ENCODE assay signal across 10 cellular contexts in the genomic region with DNA sequence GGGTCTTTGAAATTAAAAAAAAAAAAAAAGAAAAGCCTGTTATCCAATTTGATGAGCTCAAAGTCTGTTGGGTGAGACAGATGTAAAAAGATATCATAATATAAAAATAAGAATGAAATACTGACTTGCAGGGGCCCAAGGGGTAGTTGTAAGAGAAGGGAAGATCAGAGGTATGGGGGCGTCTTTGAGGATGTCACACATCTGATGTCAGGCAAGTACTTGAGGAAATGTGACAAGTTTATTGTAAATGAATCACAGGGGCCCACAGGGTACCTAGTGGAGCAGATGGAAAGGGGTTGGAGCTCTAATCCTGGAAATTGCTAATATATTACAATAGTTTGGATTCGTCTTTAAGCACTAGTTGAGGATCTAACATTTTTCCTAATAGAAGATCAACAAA.
DNase-seq lines count a peak whose midpoint lies in the region; ATAC-seq and TF ChIP-seq lines count a peak whose summit lies in the region.
"Had no signal": no experiment of that assay in that cellular context is flagged by ENCODE, and none has a peak within 500 bp of the region (broad histone marks: within the 10 kb centered on the region; RNA-seq: fewer than 3 reads in every experiment).

No MANE protein-coding gene starts in this region.

- no peak for TF ChIP-seq POLR2A in vagina (IDR thresholded peaks at IDR 0.05)

- H3K4me3 ChIP-seq in vagina = no peak overlapping the region

- peak overlapping the region; percentile 91 for H3K27ac ChIP-seq in vagina

- H3K27me3 ChIP-seq in vagina = no peaks in the 10 kb centered on the region

- no peaks in the 10 kb centered on the region for H3K9me3 Mint-ChIP-seq in naive B cell

- peak overlapping the region in 6 of 8 donors; percentile 0 to 75 (median 56) for H3K4me3 Mint-ChIP-seq in naive B cell

- no peaks in the 10 kb centered on the region for H3K9me3 ChIP-seq in vagina

- H3K4me1 Mint-ChIP-seq in naive B cell = peaks cover 57 to 72% (median 65%) of the 10 kb centered on the region in 3 donors

- peak overlapping the region; percentile 53 to 94 (median 88) for H3K27ac Mint-ChIP-seq in naive B cell

- H3K27me3 Mint-ChIP-seq in naive B cell = no peaks in the 10 kb centered on the region

- peak; percentile 28 for DNase-seq in stimulated activated CD4-positive, alpha-beta T cell treated with anti-CD3 and anti-CD28 coated beads, Interleukin-1b, Interleukin-23, amount 100 ng/mL, for 48 hours
- DNase-seq in stimulated activated CD4-positive, alpha-beta T cell treated with anti-CD3 and anti-CD28 coated beads, Interleukin-12 subunit alpha, Interleukin-12 subunit beta, amount 100 ng/mL, for 4 hours = no peak
- DNase-seq in activated naive CD4-positive, alpha-beta T cell treated with anti-CD3 and anti-CD28 coated beads, Interleukin-2, amount 50 U/mL, for 16 hours = peak; percentile 25
- DNase-seq in naive B cell (no peak), vagina (ENCODE audit: extremely low spot score in 2 of 2) (no peak), cortex of kidney (lab: John Stamatoyannopoulos, UW) (no peak)
- DNase-seq: cerebellar nuclear complex, NCI-H2171 treated with DMSO at 0.1 percent for 48 hours had no signal

- no peak for TF ChIP-seq CTCF in vagina (IDR thresholded peaks at IDR 0.05)

- no peaks in the 10 kb centered on the region for H3K36me3 Mint-ChIP-seq in naive B cell

- intact Hi-C loops in vagina (cut with DNase I) = no loop called here

- H3K36me3 ChIP-seq in vagina = no peaks in the 10 kb centered on the region

- peaks cover 73% of the 10 kb centered on the region for H3K4me1 ChIP-seq in vagina

- ATAC-seq in naive B cell (ENCODE audit: low read depth in 2 of 2) (no peak), GM18498 (IDR thresholded peaks at IDR 0.05; ENCODE audit: unreplicated experiment) (no peak), GM21526 (IDR thresholded peaks at IDR 0.05; ENCODE audit: low FRiP score, unreplicated experiment) (no peak)

Comparison
In these comparisons a context has a peak if more than half of its experiments do, and no peak if none do; other contexts are left out.
1. DNase-seq: peak in stimulated activated CD4-positive, alpha-beta T cell treated with anti-CD3 and anti-CD28 coated beads, Interleukin-1b, Interleukin-23, amount 100 ng/mL, for 48 hours (single experiment) and activated naive CD4-positive, alpha-beta T cell treated with anti-CD3 and anti-CD28 coated beads, Interleukin-2, amount 50 U/mL, for 16 hours (single experiment); none in stimulated activated CD4-positive, alpha-beta T cell treated with anti-CD3 and anti-CD28 coated beads, Interleukin-12 subunit alpha, Interleukin-12 subunit beta, amount 100 ng/mL, for 4 hours (single experiment), naive B cell (single experiment), vagina (0 of 2) and cortex of kidney (single experiment).